8 cellular contexts compared by ENCODE assay signal in the genomic region with DNA sequence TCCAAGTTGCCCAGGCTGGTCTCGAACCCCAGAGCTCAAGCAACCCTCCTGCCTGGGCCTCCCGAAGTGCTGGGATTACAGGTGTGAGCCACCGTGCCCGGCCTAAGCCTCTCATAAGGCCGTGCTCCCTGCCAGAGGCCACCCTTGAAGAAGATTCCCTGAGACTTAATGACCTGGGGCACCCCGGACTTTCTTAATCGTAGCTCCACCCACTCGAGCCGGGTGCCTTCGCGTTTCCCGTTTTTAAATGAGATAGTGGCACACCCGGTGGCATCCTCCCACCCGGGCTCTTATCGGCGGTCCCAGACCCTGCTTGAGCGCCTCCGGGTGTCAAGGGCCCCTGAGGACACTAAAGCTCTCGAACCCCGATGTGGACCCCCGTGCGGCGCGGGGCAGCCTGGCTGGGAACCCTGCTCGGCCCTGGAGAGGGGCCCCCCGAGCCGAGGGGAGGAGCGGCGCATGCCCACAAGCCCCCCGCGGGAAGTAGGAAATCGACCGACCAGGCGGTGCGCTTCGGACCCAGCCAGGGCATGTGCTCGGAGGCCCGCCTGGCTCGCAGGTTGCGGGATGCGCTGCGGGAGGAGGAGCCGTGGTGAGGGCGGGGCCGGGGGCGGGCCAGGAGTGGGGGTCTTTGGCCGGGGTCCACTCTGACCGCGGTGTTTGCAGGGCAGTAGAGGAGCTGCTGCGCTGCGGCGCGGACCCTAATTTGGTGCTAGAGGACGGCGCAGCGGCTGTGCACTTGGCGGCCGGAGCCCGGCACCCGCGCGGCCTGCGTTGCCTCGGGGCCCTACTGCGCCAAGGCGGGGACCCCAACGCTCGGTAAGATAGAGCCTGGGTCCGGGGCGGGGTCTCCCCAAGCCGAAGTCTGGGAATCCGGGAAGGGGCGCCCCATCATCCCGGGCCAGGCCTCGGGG. TPM values are rescaled to one million over a fixed set of nuclear protein-coding genes. Genes with fewer than 3 reads are reported as not detected.
DNase-seq lines count a peak whose midpoint lies in the region; ATAC-seq, FAIRE-seq and TF ChIP-seq lines count a peak whose summit lies in the region.

A gene with protein sequence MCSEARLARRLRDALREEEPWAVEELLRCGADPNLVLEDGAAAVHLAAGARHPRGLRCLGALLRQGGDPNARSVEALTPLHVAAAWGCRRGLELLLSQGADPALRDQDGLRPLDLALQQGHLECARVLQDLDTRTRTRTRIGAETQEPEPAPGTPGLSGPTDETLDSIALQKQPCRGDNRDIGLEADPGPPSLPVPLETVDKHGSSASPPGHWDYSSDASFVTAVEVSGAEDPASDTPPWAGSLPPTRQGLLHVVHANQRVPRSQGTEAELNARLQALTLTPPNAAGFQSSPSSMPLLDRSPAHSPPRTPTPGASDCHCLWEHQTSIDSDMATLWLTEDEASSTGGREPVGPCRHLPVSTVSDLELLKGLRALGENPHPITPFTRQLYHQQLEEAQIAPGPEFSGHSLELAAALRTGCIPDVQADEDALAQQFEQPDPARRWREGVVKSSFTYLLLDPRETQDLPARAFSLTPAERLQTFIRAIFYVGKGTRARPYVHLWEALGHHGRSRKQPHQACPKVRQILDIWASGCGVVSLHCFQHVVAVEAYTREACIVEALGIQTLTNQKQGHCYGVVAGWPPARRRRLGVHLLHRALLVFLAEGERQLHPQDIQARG (plus strand): TSS at position 511 of the 914 bp plus-strand sequence. CDS start 20 bp downstream, at position 531.

- DNase-seq in HPDE6-E6E7 (ENCODE audit: extremely low spot score) (peak; percentile 48), endothelial cell of umbilical vein (ENCODE audit: low read depth, low spot score) (no peak), nephron progenitor cell (peak; percentile 62), HCEC 1CT (no peak), occipital lobe (lab: John Stamatoyannopoulos, UW) (no peak)

- dilution Hi-C loops in endothelial cell of umbilical vein (cut with MboI; ENCODE audit: extremely low pct_ligation_motif_present, low sequenced_read_pairs): no loop called here

- H3K9me3 Mint-ChIP-seq in nephron progenitor cell: no peaks in the 10 kb centered on the region

- peaks cover 35% of the 10 kb centered on the region for H3K27me3 Mint-ChIP-seq in nephron progenitor cell (ENCODE audit: low read depth, poor library complexity)

- peaks cover 10% of the 10 kb centered on the region for H3K4me1 ChIP-seq in endothelial cell of umbilical vein (ENCODE audit: control insufficient read depth, extremely low read depth, insufficient read depth, low read length)

- H3K79me2 ChIP-seq in endothelial cell of umbilical vein (ENCODE audit: control insufficient read depth, insufficient read depth, low read length): no peaks in the 10 kb centered on the region

- H3K27ac ChIP-seq in VCaP (peak within 1 kb of the TSS; percentile 22; the same call in 1 of the 2 replicates), endothelial cell of umbilical vein (ENCODE audit: insufficient read depth, low read depth, low read length) (no peak within 1 kb of the TSS)

- no peak for ATAC-seq in HG03196 (IDR thresholded peaks at IDR 0.05; ENCODE audit: unreplicated experiment)

- H3K27ac Mint-ChIP-seq in nephron progenitor cell: no peak within 1 kb of the TSS

- peak within 1 kb of the TSS; percentile 10 for H3K9ac ChIP-seq in endothelial cell of umbilical vein (replicated peaks; ENCODE audit: extremely low read depth, insufficient read depth, low read length)

- no peaks in the 10 kb centered on the region for H4K20me1 ChIP-seq in endothelial cell of umbilical vein (replicated peaks; ENCODE audit: control insufficient read depth, extremely low read depth, insufficient read depth, low read length)

- TF ChIP-seq CTCF in VCaP (conservative IDR thresholded peaks at IDR 0.05) (no peak), endothelial cell of umbilical vein (IDR thresholded peaks at IDR 0.05; ENCODE audit: extremely low read depth in 1 of 2, insufficient read depth in 1 of 2, low read depth in 1 of 2, low read length in 2 of 2) (no peak), nephron progenitor cell (IDR thresholded peaks at IDR 0.05) (no peak)

- peak; percentile 40 for FAIRE-seq in endothelial cell of umbilical vein (lab: Jason Lieb, UNC)

- H3K9me1 ChIP-seq in endothelial cell of umbilical vein (replicated peaks; ENCODE audit: control insufficient read depth, extremely low read depth, insufficient read depth, low read length): no peaks in the 10 kb centered on the region

- H3K27me3 ChIP-seq in endothelial cell of umbilical vein (ENCODE audit: control insufficient read depth in 2 of 2, insufficient read depth in 2 of 2, low read length in 2 of 2): no peaks in the 10 kb centered on the region

- peak within 1 kb of the TSS; percentile 39 for H3K4me2 ChIP-seq in endothelial cell of umbilical vein (ENCODE audit: insufficient read depth, low read length)

- peak within 1 kb of the TSS; percentile 60; the same call in 1 of the 2 replicates for H3K4me3 ChIP-seq in GM08714 (ENCODE audit: low read length)
- peak within 1 kb of the TSS; percentile 10 to 32 (median 29) for H3K4me3 ChIP-seq in endothelial cell of umbilical vein (replicated peaks in 1 of 3; ENCODE audit: insufficient read depth in 1 of 3, low read depth in 1 of 3, low read length in 3 of 3)

- intact Hi-C loops in endothelial cell of umbilical vein (cut with micrococcal nuclease): loop anchor here (1.0 to 5.0 kb wide), 5 partner anchors 14 to 509 kb away; a partner anchor contains a TSS

- peak within 1 kb of the TSS; percentile 76 for H3K4me3 Mint-ChIP-seq in nephron progenitor cell

- H3K4me1 Mint-ChIP-seq in nephron progenitor cell: peaks cover 5% of the 10 kb centered on the region

- H3K9me3 ChIP-seq in endothelial cell of umbilical vein (replicated peaks; ENCODE audit: control insufficient read depth, insufficient read depth, low read length): no peaks in the 10 kb centered on the region

- H2AFZ ChIP-seq in endothelial cell of umbilical vein (ENCODE audit: low read depth, low read length): peak within 1 kb of the TSS; percentile 90

- CTCF ChIA-PET in endothelial cell of umbilical vein (lab: Charles Lee): interaction anchor here (0.6 to 3.6 kb wide), 19 partner anchors 9 to 393 kb away, joined by 3 to 27 read pairs (median 5); a partner anchor contains a TSS

- H3K36me3 Mint-ChIP-seq in nephron progenitor cell (ENCODE audit: low read depth): peaks cover 30% of the 10 kb centered on the region

- POLR2A ChIA-PET in endothelial cell of umbilical vein (lab: Charles Lee): interaction anchor here (0.6 to 1.4 kb wide), 3 partner anchors 12 to 46 kb away, joined by 3 to 4 read pairs (median 3); a partner anchor contains a TSS

- no peak for TF ChIP-seq POLR2A in endothelial cell of umbilical vein (IDR thresholded peaks at IDR 0.05; ENCODE audit: low read depth, low read length)

- H3K36me3 ChIP-seq in endothelial cell of umbilical vein (ENCODE audit: control insufficient read depth in 2 of 2, extremely low read depth in 1 of 2, insufficient read depth in 2 of 2, low read length in 2 of 2): peaks cover 0 to 6% of the 10 kb centered on the region in 2 experiments

- BruUV-seq in endothelial cell of umbilical vein (replicated peaks; lab: Mats Ljungman, UMichigan): no TSS peak

TF ChIP-seq in endothelial cell of umbilical vein, 7 proteins besides CTCF, POLR2A, EP300 and RAD21:
- TF ChIP-seq GATA2 (IDR thresholded peaks at IDR 0.05; ENCODE audit: insufficient read depth, insufficient read length, low read depth, low read length) (no peak), MYC (IDR thresholded peaks at IDR 0.05; ENCODE audit: low read depth, low read length) (no peak), EZH2 (IDR thresholded peaks at IDR 0.05; ENCODE audit: borderline replicate concordance, low read depth, low read length, severe bottlenecking) (no peak), POLR2AphosphoS5 (IDR thresholded peaks at IDR 0.05; ENCODE audit: insufficient read depth, low read depth, low read length) (peak; percentile 27), FOS (IDR thresholded peaks at IDR 0.05; ENCODE audit: borderline replicate concordance, insufficient read depth, low read length) (no peak), JUN (IDR thresholded peaks at IDR 0.05; ENCODE audit: borderline replicate concordance, insufficient read depth, insufficient read length, low read depth) (no peak)
- TF ChIP-seq, protein P1, sequence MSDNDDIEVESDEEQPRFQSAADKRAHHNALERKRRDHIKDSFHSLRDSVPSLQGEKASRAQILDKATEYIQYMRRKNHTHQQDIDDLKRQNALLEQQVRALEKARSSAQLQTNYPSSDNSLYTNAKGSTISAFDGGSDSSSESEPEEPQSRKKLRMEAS (IDR thresholded peaks at IDR 0.05; ENCODE audit: insufficient read depth, insufficient read length): no peak
TF ChIP-seq in endothelial cell of umbilical vein: peak in this region for 1.

RNA-seq across cellular contexts. Expression of the gene that starts here (rescaled TPM):
- 3.1 and 5.2 TPM in 2 replicates for total RNA-seq in endothelial cell of umbilical vein
- 1.9 and 2.8 TPM in 2 replicates for polyA plus RNA-seq in endothelial cell of umbilical vein
- polyA plus RNA-seq in endothelial cell of umbilical vein (2011; cell fraction: cytosol; rRNA removed): 1.3 and 1.4 TPM in 2 replicates
- polyA plus RNA-seq in endothelial cell of umbilical vein (2011; cell fraction: nucleus; rRNA removed): 6.3 and 6.6 TPM in 2 replicates
- polyA plus RNA-seq in endothelial cell of umbilical vein (2012): 3.8 and 4.3 TPM in 2 replicates
- 0.87 and 2.9 TPM in 2 replicates for polyA minus RNA-seq in endothelial cell of umbilical vein
- 1.2 TPM for polyA minus RNA-seq in endothelial cell of umbilical vein (2011; cell fraction: cytosol; rRNA and poly(A)+ RNA removed)
- 2.4 and 2.7 TPM in 2 replicates for polyA minus RNA-seq in endothelial cell of umbilical vein (2011; cell fraction: nucleus; rRNA and poly(A)+ RNA removed)
- total RNA-seq in occipital lobe: 0.94 TPM

Comparison
In these comparisons a context has a peak if more than half of its experiments do, and no peak if none do; other contexts are left out.
1. DNase-seq: peak in HPDE6-E6E7 (single experiment) and nephron progenitor cell (single experiment); none in endothelial cell of umbilical vein (single experiment), HCEC 1CT (single experiment) and occipital lobe (single experiment).